7 cellular contexts compared by ENCODE assay signal in the genomic region with DNA sequence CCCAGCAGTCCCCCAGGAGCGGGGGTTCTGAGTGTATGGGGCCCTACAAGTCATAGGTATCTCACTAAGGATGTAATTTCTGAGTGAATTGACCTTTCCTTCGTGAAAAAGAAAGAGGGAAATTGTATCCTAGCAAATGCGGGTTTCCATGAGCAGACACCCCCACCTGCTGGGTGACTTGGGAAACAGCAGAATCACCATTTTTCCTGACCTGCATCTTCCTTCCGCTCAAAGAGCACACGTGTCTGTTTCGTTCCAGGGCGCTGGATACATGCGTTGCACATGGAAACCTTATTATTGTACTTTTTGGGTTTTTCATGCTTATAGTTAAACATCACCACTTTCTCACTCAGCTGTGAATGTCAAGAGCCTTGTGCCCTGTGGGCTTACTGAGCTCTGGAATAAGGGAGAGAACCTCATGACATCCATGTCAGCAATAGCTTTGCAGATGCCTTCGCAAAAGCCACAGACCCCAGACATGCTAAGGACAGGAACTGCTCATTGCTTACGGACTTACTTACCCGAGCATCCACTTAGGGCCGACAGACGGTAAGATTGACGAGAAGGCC.
DNase-seq lines count a peak whose midpoint lies in the region; TF ChIP-seq lines count a peak whose summit lies in the region.

No MANE protein-coding gene starts in this region.

- no peaks in the 10 kb centered on the region for H4K20me1 ChIP-seq in KMS-11 (ENCODE audit: insufficient read depth)

- no peaks in the 10 kb centered on the region for H3K27me3 ChIP-seq in KMS-11 (ENCODE audit: insufficient read depth, low read depth)

- no peaks in the 10 kb centered on the region for H3K4me1 ChIP-seq in KMS-11 (ENCODE audit: low read depth, poor library complexity, severe bottlenecking)

- H3K36me3 ChIP-seq in KMS-11 (ENCODE audit: insufficient read depth) = no peaks in the 10 kb centered on the region

- intact Hi-C loops in activated T-helper 1 cell treated with anti-CD3 and anti-CD28 coated beads, Interleukin-12 subunit alpha, Interleukin-12 subunit beta, Interleukin-2, Interleukin-4 antibody, amounts not matched to agents 30 ng/mL and 10 ng/mL and 1 ng/mL, durations not matched to agents 14 hours and 24 hours and 36 hours (cut with micrococcal nuclease) = loop anchor here (1.0 to 2.0 kb wide), 2 partner anchors 832 to 1017 kb away; no protein-coding TSS in a partner anchor

- H3K9me3 Mint-ChIP-seq in activated T-helper 1 cell treated with anti-CD3 and anti-CD28 coated beads, Interleukin-12 subunit alpha, Interleukin-12 subunit beta, Interleukin-2, Interleukin-4 antibody, amounts not matched to agents 30 ng/mL and 10 ng/mL and 1 ng/mL, durations not matched to agents 14 hours and 24 hours and 36 hours = no peaks in the 10 kb centered on the region

- H3K4me3 ChIP-seq in KMS-11 (IDR thresholded peaks at IDR 0.05; ENCODE audit: insufficient read depth, low read depth, low read length) = no peak overlapping the region

- H2AFZ ChIP-seq in KMS-11 (ENCODE audit: low read depth) = peak overlapping the region; percentile 44; the same call in 1 of the 2 replicates

- no peaks in the 10 kb centered on the region for H3K36me3 Mint-ChIP-seq in activated T-helper 1 cell treated with anti-CD3 and anti-CD28 coated beads, Interleukin-12 subunit alpha, Interleukin-12 subunit beta, Interleukin-2, Interleukin-4 antibody, amounts not matched to agents 30 ng/mL and 10 ng/mL and 1 ng/mL, durations not matched to agents 14 hours and 24 hours and 36 hours (ENCODE audit: low read depth)

- no peaks in the 10 kb centered on the region for H3K27me3 Mint-ChIP-seq in activated T-helper 1 cell treated with anti-CD3 and anti-CD28 coated beads, Interleukin-12 subunit alpha, Interleukin-12 subunit beta, Interleukin-2, Interleukin-4 antibody, amounts not matched to agents 30 ng/mL and 10 ng/mL and 1 ng/mL, durations not matched to agents 14 hours and 24 hours and 36 hours (ENCODE audit: insufficient read depth)

- no peak overlapping the region for H3K4me3 Mint-ChIP-seq in activated T-helper 1 cell treated with anti-CD3 and anti-CD28 coated beads, Interleukin-12 subunit alpha, Interleukin-12 subunit beta, Interleukin-2, Interleukin-4 antibody, amounts not matched to agents 30 ng/mL and 10 ng/mL and 1 ng/mL, durations not matched to agents 14 hours and 24 hours and 36 hours

- H3K9ac ChIP-seq in KMS-11 = no peak overlapping the region

- peak; percentile 73 for TF ChIP-seq CTCF in KMS-11 (conservative IDR thresholded peaks at IDR 0.05; ENCODE audit: low read depth, low read length)

- DNase-seq in EL (peak; percentile 64), SK-N-DZ (ENCODE audit: low spot score) (peak; percentile 57), dermis blood vessel endothelial cell (peak; percentile 77), midbrain (lab: John Stamatoyannopoulos, UW) (peak; percentile 66)
- no peak for DNase-seq in activated T-helper 1 cell treated with anti-CD3 and anti-CD28 coated beads, Interleukin-12 subunit alpha, Interleukin-12 subunit beta, Interleukin-2, Interleukin-4 antibody, amounts not matched to agents 30 ng/mL and 10 ng/mL and 1 ng/mL, durations not matched to agents 14 hours and 24 hours and 36 hours (ENCODE audit: low spot score)
- DNase-seq in effector CD4-positive, alpha-beta T cell = no peak

- H3K27ac ChIP-seq in KMS-11 = no peak overlapping the region

- H3K4me1 Mint-ChIP-seq in activated T-helper 1 cell treated with anti-CD3 and anti-CD28 coated beads, Interleukin-12 subunit alpha, Interleukin-12 subunit beta, Interleukin-2, Interleukin-4 antibody, amounts not matched to agents 30 ng/mL and 10 ng/mL and 1 ng/mL, durations not matched to agents 14 hours and 24 hours and 36 hours (ENCODE audit: low read depth) = peaks cover 10% of the 10 kb centered on the region

- H3K79me2 ChIP-seq in KMS-11 (ENCODE audit: insufficient read depth, low read depth) = no peaks in the 10 kb centered on the region

- H3K4me2 ChIP-seq in KMS-11 = no peak overlapping the region

- H3K27ac Mint-ChIP-seq in activated T-helper 1 cell treated with anti-CD3 and anti-CD28 coated beads, Interleukin-12 subunit alpha, Interleukin-12 subunit beta, Interleukin-2, Interleukin-4 antibody, amounts not matched to agents 30 ng/mL and 10 ng/mL and 1 ng/mL, durations not matched to agents 14 hours and 24 hours and 36 hours = no peak overlapping the region

Comparison
In these comparisons a context has a peak if more than half of its experiments do, and no peak if none do; other contexts are left out.
1. DNase-seq: peak in EL (single experiment), SK-N-DZ (single experiment), dermis blood vessel endothelial cell (single experiment) and midbrain (single experiment); none in activated T-helper 1 cell treated with anti-CD3 and anti-CD28 coated beads, Interleukin-12 subunit alpha, Interleukin-12 subunit beta, Interleukin-2, Interleukin-4 antibody, amounts not matched to agents 30 ng/mL and 10 ng/mL and 1 ng/mL, durations not matched to agents 14 hours and 24 hours and 36 hours (single experiment) and effector CD4-positive, alpha-beta T cell (single experiment).